In the genomic region with DNA sequence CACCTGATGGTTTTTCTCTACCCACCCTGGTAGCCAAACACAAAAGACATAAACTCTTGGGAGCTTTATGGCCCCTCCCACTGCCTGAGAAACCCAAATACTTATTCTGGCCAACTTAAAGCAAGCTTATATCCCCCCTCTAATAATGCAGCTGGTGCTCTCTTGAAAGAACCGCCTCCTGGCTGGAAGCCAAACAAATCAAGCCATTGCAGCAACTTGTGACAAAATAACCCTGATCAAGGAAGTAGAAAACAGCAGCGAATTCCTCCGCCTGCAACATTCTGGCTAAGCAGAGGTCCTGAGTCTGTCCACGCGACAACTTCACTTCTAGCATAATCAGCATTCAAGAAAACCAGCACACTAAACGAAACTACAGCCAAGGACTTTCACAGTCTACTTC, we compare ENCODE assay signal across 23 cellular contexts. TPM values are rescaled to one million over a fixed set of nuclear protein-coding genes. Genes with fewer than 3 reads are reported as not detected.
DNase-seq lines count a peak whose midpoint lies in the region; ATAC-seq and TF ChIP-seq lines count a peak whose summit lies in the region.
"Had no signal": no experiment of that assay in that cellular context is flagged by ENCODE, and none has a peak within 500 bp of the region (broad histone marks: within the 10 kb centered on the region; RNA-seq: fewer than 3 reads in every experiment).

No MANE protein-coding gene starts in this region.

- CTCF ChIA-PET in HEK293 (lab: Yijun Ruan, JAX): interaction anchor here (0.5 to 1.0 kb wide), 4 partner anchors 14 to 523 kb away, joined by 3 read pairs; no protein-coding TSS in a partner anchor

- H3K9me3 ChIP-seq in HEK293 (ENCODE audit: control insufficient read depth, insufficient read depth, low read depth, low read length): no peaks in the 10 kb centered on the region

- ATAC-seq in GM18498 (IDR thresholded peaks at IDR 0.05; ENCODE audit: unreplicated experiment): no peak
- ATAC-seq: foreskin keratinocyte had no signal

- H3K4me3 Mint-ChIP-seq in nephron: peak overlapping the region in 1 of 3 experiments; percentile 6
- H3K4me3 Mint-ChIP-seq: activated naive CD8-positive, alpha-beta T cell treated with anti-CD3 and anti-CD28 coated beads for 36 hours; CD14-positive monocyte; WTC11 had no signal

- H3K27ac ChIP-seq in HEK293 (ENCODE audit: extremely low read depth, low read depth, low read length) (no peak overlapping the region), brain microvascular endothelial cell (no peak overlapping the region)
- H3K27ac ChIP-seq: foreskin keratinocyte, RWPE1, sigmoid colon had no signal

- no peaks in the 10 kb centered on the region for H3K36me3 ChIP-seq in HEK293 (ENCODE audit: control insufficient read depth in 2 of 2, insufficient read depth in 1 of 2, low read length in 2 of 2)
- no peaks in the 10 kb centered on the region for H3K36me3 ChIP-seq in brain microvascular endothelial cell (replicated peaks)
- H3K36me3 ChIP-seq: sigmoid colon had no signal

- peak; percentile 29 for DNase-seq in Caki2 (ENCODE audit: low read depth)
- peak; percentile 33 for DNase-seq in brain microvascular endothelial cell
- DNase-seq in NCI-H2081 (lab: John Stamatoyannopoulos, UW): no peak
- no peak for DNase-seq in NCI-H345 (lab: John Stamatoyannopoulos, UW)
- DNase-seq: activated CD4-positive, alpha-beta T cell treated with anti-CD3 and anti-CD28 coated beads, Interleukin-2, amount 50 U/mL, for 4 hours; activated CD8-positive, alpha-beta memory T cell treated with anti-CD3 and anti-CD28 coated beads, Interleukin-2, amount 50 U/mL, for 4 hours; activated naive CD8-positive, alpha-beta T cell treated with anti-CD3 and anti-CD28 coated beads for 36 hours; DMS 273 treated with DMSO at 0.1 percent for 48 hours; foreskin keratinocyte; hippocampal formation; KBM-7; NCI-H2029 treated with DMSO at 0.1 percent for 48 hours; sigmoid colon had no signal

- POLR2A ChIA-PET in HEK293 (lab: Yijun Ruan, JAX): interaction anchor here (0.7 kb wide), 1 partner anchor 10 kb away, joined by 3 read pairs; no protein-coding TSS in a partner anchor

- H3K36me3 Mint-ChIP-seq in nephron (ENCODE audit: low read depth): peaks cover 8% of the 10 kb centered on the region
- H3K36me3 Mint-ChIP-seq: activated naive CD8-positive, alpha-beta T cell treated with anti-CD3 and anti-CD28 coated beads for 36 hours; CD14-positive monocyte had no signal

- no peak for TF ChIP-seq CTCF in HEK293 (tag by site-specific recombination; IDR thresholded peaks at IDR 0.05)
- TF ChIP-seq CTCF in brain microvascular endothelial cell (IDR thresholded peaks at IDR 0.05; ENCODE audit: low read depth, low read length, missing control alignments): no peak
- no peak for TF ChIP-seq CTCF in nephron (IDR thresholded peaks at IDR 0.05; ENCODE audit: unreplicated experiment in 3 of 3)

- H3K4me1 ChIP-seq in HEK293 (ENCODE audit: control insufficient read depth, insufficient read depth, low read length): 0 out of 2 replicates have a peak, but pooled peaks cover 2% of the 10 kb centered on the region
- H3K4me1 ChIP-seq: foreskin keratinocyte, sigmoid colon had no signal

- peaks cover 49% of the 10 kb centered on the region for H3K9me3 Mint-ChIP-seq in nephron

- peak overlapping the region; percentile 42 to 65 (median 62) for H3K27ac Mint-ChIP-seq in nephron
- H3K27ac Mint-ChIP-seq: activated naive CD8-positive, alpha-beta T cell treated with anti-CD3 and anti-CD28 coated beads for 36 hours; activated T-helper 2 cell treated with anti-CD3 and anti-CD28 coated beads, Interferon-gamma antibody, Interleukin-2, Interleukin-4, amounts not matched to agents 10 μg/mL and 5 μg/mL and 100 μg/mL, durations not matched to agents 14 hours and 24 hours and 36 hours; WTC11 had no signal

- no peaks in the 10 kb centered on the region for H3K27me3 ChIP-seq in brain microvascular endothelial cell (replicated peaks)
- H3K27me3 ChIP-seq: foreskin keratinocyte, sigmoid colon had no signal

- in situ Hi-C loops in Caki2 (cut with HindIII; ENCODE audit: low pct_unique_long_range_greater_than_20kb, low sequenced_read_pairs): no loop called here
- in situ Hi-C loops in brain microvascular endothelial cell (cut with HindIII; ENCODE audit: low pct_ligation_motif_present, low sequenced_read_pairs): no loop called here

- H3K4me1 Mint-ChIP-seq in nephron: peaks cover 6% of the 10 kb centered on the region
- H3K4me1 Mint-ChIP-seq: activated naive CD8-positive, alpha-beta T cell treated with anti-CD3 and anti-CD28 coated beads for 36 hours had no signal

- H3K4me3 ChIP-seq in HEK293 (ENCODE audit: low read depth, low read length) (no peak overlapping the region), brain microvascular endothelial cell (ENCODE audit: low read depth, low read length) (no peak overlapping the region)
- H3K4me3 ChIP-seq: sigmoid colon had no signal

- no peaks in the 10 kb centered on the region for H3K27me3 Mint-ChIP-seq in nephron (ENCODE audit: low read depth)
- H3K27me3 Mint-ChIP-seq: activated naive CD8-positive, alpha-beta T cell treated with anti-CD3 and anti-CD28 coated beads for 36 hours had no signal

TF ChIP-seq in HEK293, 187 proteins besides CTCF, POLR2A, EP300 and RAD21:
- 0 out of 2 replicates have a peak, but pooled peaks have one; percentile 9 for TF ChIP-seq TRIM28 (IDR thresholded peaks at IDR 0.05; ENCODE audit: borderline replicate concordance, low read length)
- TF ChIP-seq ZNF10 (tag by site-specific recombination; IDR thresholded peaks at IDR 0.05): 0 out of 2 replicates have a peak, but pooled peaks have one; percentile 14
- no peak for TF ChIP-seq ZNF214 (tag by site-specific recombination; IDR thresholded peaks at IDR 0.05; ENCODE audit: borderline replicate concordance)
TF ChIP-seq in HEK293: peak in this region for 2.

RNA-seq across cellular contexts. Expression of a gene that starts 54.8 kb away (rescaled TPM):
- not detected in 2 replicates for total RNA-seq in Caki2 (2014; rRNA removed; shearing (Covaris generic); ENCODE audit: low replicate concordance)
- total RNA-seq: activated T-helper 2 cell treated with anti-CD3 and anti-CD28 coated beads, Interferon-gamma antibody, Interleukin-2, Interleukin-4, amounts not matched to agents 10 μg/mL and 5 μg/mL and 100 μg/mL, durations not matched to agents 14 hours and 24 hours and 36 hours; epithelial cell of proximal tubule; myocyte; osteoblast; sigmoid colon; WTC11 had no signal

Comparison
In these comparisons a context has a peak if more than half of its experiments do, and no peak if none do; other contexts are left out.
1. DNase-seq: peak in Caki2 (single experiment) and brain microvascular endothelial cell (single experiment); none in NCI-H2081 (0 of 2) and NCI-H345 (single experiment).